In genomic region chr3:153897842-153898241, GRCh38 we compare ENCODE assay signal across 18 cellular contexts.
A peak's percentile ranks its signal among the peaks of the same experiment; 100 is the strongest.
DNase-seq lines count a peak whose midpoint lies in the region; ATAC-seq and TF ChIP-seq lines count a peak whose summit lies in the region.
"Had no signal": no experiment of that assay in that cellular context is flagged by ENCODE, and none has a peak within 500 bp of the region (broad histone marks: within the 10 kb centered on the region; RNA-seq: fewer than 3 reads in every experiment).

No MANE protein-coding gene starts in this region.

- H3K4me1 Mint-ChIP-seq in mesothelial cell of epicardium, result peaks cover 16% of the 10 kb centered on the region
- H3K4me1 Mint-ChIP-seq: activated CD4-positive, alpha-beta T cell treated with anti-CD3 and anti-CD28 coated beads, Interleukin-2, amount 10 ng/mL, durations not matched to agents 7 days and 5 days; naive thymus-derived CD8-positive, alpha-beta T cell had no signal

- H3K27ac Mint-ChIP-seq in mesothelial cell of epicardium, result no peak overlapping the region
- H3K27ac Mint-ChIP-seq: activated CD4-positive, alpha-beta T cell treated with anti-CD3 and anti-CD28 coated beads, Interleukin-2, amount 10 ng/mL, durations not matched to agents 7 days and 5 days; endodermal cell; naive thymus-derived CD8-positive, alpha-beta T cell had no signal

- no peak for DNase-seq in mesothelial cell of epicardium (ENCODE audit: low spot score in 2 of 2, unreplicated experiment in 2 of 2)
- DNase-seq in stimulated activated CD4-positive, alpha-beta T cell treated with anti-CD3 and anti-CD28 coated beads, Interleukin-12 subunit alpha, Interleukin-12 subunit beta, amount 100 ng/mL, for 4 hours, result no peak
- no peak for DNase-seq in DMS79 (lab: John Stamatoyannopoulos, UW)
- DNase-seq in GDM1 (lab: John Stamatoyannopoulos, UW), result no peak
- DNase-seq: activated CD4-positive, alpha-beta T cell treated with anti-CD3 and anti-CD28 coated beads, Interleukin-2, amount 10 ng/mL, durations not matched to agents 7 days and 5 days; endodermal cell; glutamatergic neuron; Kasumi-1; left colon; naive thymus-derived CD8-positive, alpha-beta T cell; NCI-H2107; T-helper 1 cell; thyroid gland had no signal

- ATAC-seq in GM18498 (IDR thresholded peaks at IDR 0.05; ENCODE audit: unreplicated experiment), result peak; percentile 86
- peak; percentile 73 for ATAC-seq in GM19397 (IDR thresholded peaks at IDR 0.05; ENCODE audit: unreplicated experiment)
- peak; percentile 82 for ATAC-seq in HG02642 (IDR thresholded peaks at IDR 0.05; ENCODE audit: poor library complexity, unreplicated experiment)
- peak; percentile 87 for ATAC-seq in HG03175 (IDR thresholded peaks at IDR 0.05; ENCODE audit: unreplicated experiment)
- ATAC-seq: HCT116; left colon; naive thymus-derived CD8-positive, alpha-beta T cell had no signal

- peaks cover 3% of the 10 kb centered on the region for H3K9me3 Mint-ChIP-seq in mesothelial cell of epicardium
- H3K9me3 Mint-ChIP-seq: activated CD4-positive, alpha-beta T cell treated with anti-CD3 and anti-CD28 coated beads, Interleukin-2, amount 10 ng/mL, durations not matched to agents 7 days and 5 days; endodermal cell had no signal

- no peak for TF ChIP-seq CTCF in mesothelial cell of epicardium (IDR thresholded peaks at IDR 0.05; ENCODE audit: unreplicated experiment)

- H3K36me3 Mint-ChIP-seq in mesothelial cell of epicardium, result no peaks in the 10 kb centered on the region
- H3K36me3 Mint-ChIP-seq: naive thymus-derived CD8-positive, alpha-beta T cell had no signal

- peaks cover 11% of the 10 kb centered on the region for H3K27me3 Mint-ChIP-seq in mesothelial cell of epicardium (ENCODE audit: low read depth)
- H3K27me3 Mint-ChIP-seq: activated CD4-positive, alpha-beta T cell treated with anti-CD3 and anti-CD28 coated beads, Interleukin-2, amount 10 ng/mL, durations not matched to agents 7 days and 5 days had no signal

- H3K4me3 Mint-ChIP-seq in mesothelial cell of epicardium, result no peak overlapping the region
- H3K4me3 Mint-ChIP-seq: activated CD4-positive, alpha-beta T cell treated with anti-CD3 and anti-CD28 coated beads, Interleukin-2, amount 10 ng/mL, durations not matched to agents 7 days and 5 days; endodermal cell; naive thymus-derived CD8-positive, alpha-beta T cell had no signal
